Comparison of ENCODE assay signal across 21 cellular contexts in genomic region chr1:119308130-119308529, GRCh38.
DNase-seq lines count a peak whose midpoint lies in the region; ATAC-seq, FAIRE-seq and TF ChIP-seq lines count a peak whose summit lies in the region.
"Had no signal": no experiment of that assay in that cellular context is flagged by ENCODE, and none has a peak within 500 bp of the region (broad histone marks: within the 10 kb centered on the region; RNA-seq: fewer than 3 reads in every experiment).

No MANE protein-coding gene starts in this region.

- H3K4me1 ChIP-seq in HepG2 (ENCODE audit: insufficient read depth, low read length) (no peaks in the 10 kb centered on the region), right lobe of liver (peaks cover 0 to 7% (median 2%) of the 10 kb centered on the region in 4 donors), MM.1S (ENCODE audit: low read length) (peaks cover 7% of the 10 kb centered on the region; the same call in 1 of the 2 replicates)
- H3K4me1 ChIP-seq: A549, Caco-2 had no signal

- H3K9me3 ChIP-seq in HepG2 (ENCODE audit: low read length) (no peaks in the 10 kb centered on the region), right lobe of liver (no peaks in the 10 kb centered on the region), MM.1S (replicated peaks; ENCODE audit: insufficient read depth, low read length) (no peaks in the 10 kb centered on the region)
- H3K9me3 ChIP-seq: A549, Caco-2 had no signal

- H3K79me2 ChIP-seq in HepG2 (ENCODE audit: insufficient read depth, low read length) (no peaks in the 10 kb centered on the region), MM.1S (ENCODE audit: low read length) (no peaks in the 10 kb centered on the region)

- H3K4me3 ChIP-seq in HepG2 (replicated peaks in 1 of 3; ENCODE audit: insufficient read depth in 1 of 3, low read depth in 2 of 3, low read length in 3 of 3) (no peak overlapping the region), right lobe of liver (no peak overlapping the region), MM.1S (ENCODE audit: low read length) (no peak overlapping the region)
- H3K4me3 ChIP-seq: A549 had no signal

- TF ChIP-seq RAD21 in HepG2 (CRISPR knock-in tag; IDR thresholded peaks at IDR 0.05): no peak

- H3K36me3 ChIP-seq in HepG2 (replicated peaks in 1 of 2; ENCODE audit: control insufficient read depth in 1 of 2, insufficient read depth in 2 of 2, low read length in 2 of 2) (no peaks in the 10 kb centered on the region), right lobe of liver (no peaks in the 10 kb centered on the region), MM.1S (replicated peaks; ENCODE audit: insufficient read depth, low read length) (no peaks in the 10 kb centered on the region)

- intact Hi-C loops in activated CD4-positive, alpha-beta T cell treated with anti-CD3 and anti-CD28 coated beads, Interleukin-2, amount 10 ng/mL, durations not matched to agents 24 days and 14 days (cut with micrococcal nuclease): no loop called here
- intact Hi-C loops in HepG2 (cut with micrococcal nuclease; ENCODE audit: unreplicated experiment): no loop called here
- intact Hi-C loops in right lobe of liver (cut with DNase I): no loop called here

- no peak overlapping the region for H2AFZ ChIP-seq in HepG2 (ENCODE audit: low read length)
- no peak overlapping the region for H2AFZ ChIP-seq in MM.1S (ENCODE audit: low read length)

- 40% methylated on average over 3 of the region's 3 CpGs for WGBS in HepG2 (ENCODE audit: low lambda C conversion rate)
- 47% methylated on average over 3 of the region's 3 CpGs for WGBS in right lobe of liver (ENCODE audit: insufficient coverage, low coverage, low lambda C conversion rate, missing lambda C conversion rate)

- H3K27me3 Mint-ChIP-seq in activated CD4-positive, alpha-beta T cell treated with anti-CD3 and anti-CD28 coated beads, Interleukin-2, amount 10 ng/mL, durations not matched to agents 24 days and 14 days: peaks cover 28% of the 10 kb centered on the region

- in situ Hi-C loops in HepG2 (cut with HindIII; ENCODE audit: extremely low pct_ligation_motif_present, low pct_unique_long_range_greater_than_20kb): no loop called here

- no peaks in the 10 kb centered on the region for H3K36me3 Mint-ChIP-seq in activated CD4-positive, alpha-beta T cell treated with anti-CD3 and anti-CD28 coated beads, Interleukin-2, amount 10 ng/mL, durations not matched to agents 24 days and 14 days (ENCODE audit: low read depth)
- H3K36me3 Mint-ChIP-seq: CD8-positive, alpha-beta T cell had no signal

- H3K27ac Mint-ChIP-seq in activated CD4-positive, alpha-beta T cell treated with anti-CD3 and anti-CD28 coated beads, Interleukin-2, amount 10 ng/mL, durations not matched to agents 24 days and 14 days: no peak overlapping the region
- H3K27ac Mint-ChIP-seq: B cell; CD4-positive, alpha-beta T cell; CD8-positive, alpha-beta T cell had no signal

- H3K4me3 Mint-ChIP-seq in activated CD4-positive, alpha-beta T cell treated with anti-CD3 and anti-CD28 coated beads, Interleukin-2, amount 10 ng/mL, durations not matched to agents 24 days and 14 days: no peak overlapping the region
- H3K4me3 Mint-ChIP-seq: B cell; CD4-positive, alpha-beta T cell; CD8-positive, alpha-beta T cell had no signal

- H3K9me2 ChIP-seq in MM.1S (replicated peaks; ENCODE audit: insufficient read depth, low read length): no peaks in the 10 kb centered on the region

- BruUV-seq in HepG2 (replicated peaks; lab: Mats Ljungman, UMichigan): no TSS peak

- TF ChIP-seq EP300 in HepG2 (IDR thresholded peaks at IDR 0.05; ENCODE audit: low read depth in 2 of 2, low read length in 2 of 2): no peak
- no peak for TF ChIP-seq EP300 in HepG2 (CRISPR knock-in tag; IDR thresholded peaks at IDR 0.05; ENCODE audit: borderline replicate concordance)

- CTCF ChIA-PET in HepG2 (lab: Yijun Ruan, JAX; ENCODE audit: low intra/inter-chr PET ratio, low total read pairs): no interaction called here

- H3K4me2 ChIP-seq in HepG2 (ENCODE audit: low read depth, low read length) (no peak overlapping the region), MM.1S (ENCODE audit: low read depth, low read length) (peak overlapping the region; percentile 37; the same call in 1 of the 2 replicates)
- H3K4me2 ChIP-seq: A549 had no signal

- ATAC-seq in HepG2: no peak
- ATAC-seq in right lobe of liver: no peak
- ATAC-seq: A549; CD8-positive, alpha-beta T cell had no signal

- no peak overlapping the region for H3K9ac ChIP-seq in HepG2 (ENCODE audit: insufficient read depth, low read depth, low read length)
- no peak overlapping the region for H3K9ac ChIP-seq in MM.1S (ENCODE audit: low read length)

- 0 out of 2 replicates have a peak, but pooled peaks cover 4% of the 10 kb centered on the region for H3F3A ChIP-seq in MM.1S (ENCODE audit: insufficient read depth, low read length)

- TF ChIP-seq POLR2A in HepG2 (IDR thresholded peaks at IDR 0.05; ENCODE audit: insufficient read depth in 1 of 2, low read depth in 2 of 2, low read length in 2 of 2): no peak
- no peak for TF ChIP-seq POLR2A in right lobe of liver (IDR thresholded peaks at IDR 0.05)

- H3K9me3 Mint-ChIP-seq in activated CD4-positive, alpha-beta T cell treated with anti-CD3 and anti-CD28 coated beads, Interleukin-2, amount 10 ng/mL, durations not matched to agents 24 days and 14 days: no peaks in the 10 kb centered on the region
- H3K9me3 Mint-ChIP-seq: CD4-positive, alpha-beta T cell; CD8-positive, alpha-beta T cell had no signal

- DNase-seq in activated CD4-positive, alpha-beta T cell treated with anti-CD3 and anti-CD28 coated beads, Interleukin-2, amount 10 ng/mL, durations not matched to agents 24 days and 14 days: peak; percentile 49
- DNase-seq in activated CD4-positive, alpha-beta T cell treated with anti-CD3 and anti-CD28 coated beads for 1 hour: no peak
- DNase-seq in HepG2 (ENCODE audit: low spot score) (no peak), right lobe of liver (no peak), MM.1S (peak; percentile 56), NCI-H2171 (lab: John Stamatoyannopoulos, UW) (no peak), H4 (ENCODE audit: low spot score) (no peak)
- DNase-seq: AML-193; Caco-2; Calu3; CD4-positive, alpha-beta T cell; CD8-positive, alpha-beta T cell; GF-D8 had no signal

- H4K20me1 ChIP-seq in HepG2 (ENCODE audit: insufficient read depth, low read length): no peaks in the 10 kb centered on the region
- H4K20me1 ChIP-seq in MM.1S (ENCODE audit: insufficient read depth, low read length): no peaks in the 10 kb centered on the region

- no peak overlapping the region for H3K27ac ChIP-seq in HepG2 (ENCODE audit: extremely low read length, insufficient read depth, low read length)
- no peak overlapping the region for H3K27ac ChIP-seq in right lobe of liver
- H3K27ac ChIP-seq in MM.1S (ENCODE audit: low read length): peak overlapping the region; percentile 52; the same call in 1 of the 2 replicates
- H3K27ac ChIP-seq: 22Rv1, A549, C4-2B had no signal

- H3K4me1 Mint-ChIP-seq in activated CD4-positive, alpha-beta T cell treated with anti-CD3 and anti-CD28 coated beads, Interleukin-2, amount 10 ng/mL, durations not matched to agents 24 days and 14 days: peaks cover 2% of the 10 kb centered on the region
- H3K4me1 Mint-ChIP-seq: B cell had no signal

- no peaks in the 10 kb centered on the region for H3K27me3 ChIP-seq in HepG2 (ENCODE audit: control insufficient read depth in 1 of 2, insufficient read depth in 2 of 2, low read length in 2 of 2)
- H3K27me3 ChIP-seq in right lobe of liver: no peaks in the 10 kb centered on the region
- H3K27me3 ChIP-seq in MM.1S (replicated peaks; ENCODE audit: insufficient read depth, low read length): no peaks in the 10 kb centered on the region

- POLR2A ChIA-PET in HepG2 (lab: Yijun Ruan, JAX): no interaction called here

- FAIRE-seq in HepG2 (lab: Jason Lieb, UNC): no peak
- FAIRE-seq: A549, D721Med, G401.6, GM12891, GM19239 had no signal

- TF ChIP-seq CTCF in HepG2 (CRISPR knock-in tag; IDR thresholded peaks at IDR 0.05) (no peak), right lobe of liver (IDR thresholded peaks at IDR 0.05) (no peak), MM.1S (IDR thresholded peaks at IDR 0.05; ENCODE audit: low read length) (no peak)

TF ChIP-seq in HepG2, 621 proteins besides CTCF, POLR2A, EP300 and RAD21 (continues in another document):
- no peak for TF ChIP-seq SPEN (CRISPR knock-in tag; IDR thresholded peaks at IDR 0.05; ENCODE audit: low read depth)
- TF ChIP-seq ZNF142 (CRISPR knock-in tag; IDR thresholded peaks at IDR 0.05): no peak

Comparison
In these comparisons a context has a peak if more than half of its experiments do, and no peak if none do; other contexts are left out.
1. DNase-seq: peak in activated CD4-positive, alpha-beta T cell treated with anti-CD3 and anti-CD28 coated beads, Interleukin-2, amount 10 ng/mL, durations not matched to agents 24 days and 14 days (single experiment) and MM.1S (single experiment); none in activated CD4-positive, alpha-beta T cell treated with anti-CD3 and anti-CD28 coated beads for 1 hour (single experiment), HepG2 (single experiment), right lobe of liver (0 of 3), NCI-H2171 (single experiment) and H4 (single experiment).